Comparison of ENCODE assay signal across 36 cellular contexts in the genomic region with DNA sequence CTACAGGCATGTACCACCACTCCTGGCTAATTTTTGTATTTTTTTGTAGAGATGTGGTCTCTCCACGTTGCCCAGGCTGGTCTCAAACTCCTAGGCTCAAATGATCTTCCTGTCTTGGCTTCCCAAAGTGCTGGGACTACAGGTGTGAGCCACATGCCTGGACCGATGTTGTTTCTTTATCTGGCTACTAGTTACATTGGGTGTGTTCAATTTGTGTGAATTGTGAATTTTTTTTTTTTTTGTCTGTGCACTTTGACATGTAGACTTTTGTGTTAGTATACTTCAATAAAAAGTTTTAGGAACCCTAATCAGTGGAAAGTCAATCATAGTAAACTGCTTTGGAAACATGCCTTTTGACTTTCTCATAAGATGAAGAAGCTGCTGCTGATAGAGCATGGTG. TPM values are rescaled to one million over a fixed set of nuclear protein-coding genes. Genes with fewer than 3 reads are reported as not detected.
"Had no signal": no experiment of that assay in that cellular context is flagged by ENCODE, and none has a peak within 500 bp of the region (broad histone marks: within the 10 kb centered on the region; RNA-seq: fewer than 3 reads in every experiment).

No MANE protein-coding gene starts in this region.

- H3K27me3 Mint-ChIP-seq: activated CD4-positive, alpha-beta memory T cell treated with anti-CD3 and anti-CD28 coated beads for 36 hours; activated CD4-positive, alpha-beta T cell treated with anti-CD3 and anti-CD28 coated beads for 36 hours; activated CD4-positive, alpha-beta T cell treated with anti-CD3 and anti-CD28 coated beads, Interleukin-2, amount 10 ng/mL, durations not matched to agents 24 days and 14 days; activated CD8-positive, alpha-beta memory T cell treated with anti-CD3 and anti-CD28 coated beads, Interleukin-2, amount 10 ng/mL, durations not matched to agents 7 days and 5 days; activated naive CD8-positive, alpha-beta T cell treated with anti-CD3 and anti-CD28 coated beads for 36 hours; activated naive CD8-positive, alpha-beta T cell treated with anti-CD3 and anti-CD28 coated beads, Interleukin-2, amount 50 U/mL, for 24 hours had no signal

- H3K9me3 ChIP-seq: adrenal gland, body of pancreas, colonic mucosa, esophagus squamous epithelium, gastroesophageal sphincter had no signal

- H3K4me3 Mint-ChIP-seq: activated CD4-positive, alpha-beta memory T cell treated with anti-CD3 and anti-CD28 coated beads for 36 hours; activated CD4-positive, alpha-beta T cell treated with anti-CD3 and anti-CD28 coated beads for 36 hours; activated CD4-positive, alpha-beta T cell treated with anti-CD3 and anti-CD28 coated beads, Interleukin-2, amount 10 ng/mL, durations not matched to agents 24 days and 14 days; activated CD8-positive, alpha-beta memory T cell treated with anti-CD3 and anti-CD28 coated beads, Interleukin-2, amount 10 ng/mL, durations not matched to agents 7 days and 5 days; activated CD8-positive, alpha-beta T cell treated with anti-CD3 and anti-CD28 coated beads, Interleukin-2, amount 10 ng/mL, durations not matched to agents 7 days and 5 days; activated naive CD8-positive, alpha-beta T cell treated with anti-CD3 and anti-CD28 coated beads for 36 hours; activated naive CD8-positive, alpha-beta T cell treated with anti-CD3 and anti-CD28 coated beads, Interleukin-2, amount 50 U/mL, for 24 hours had no signal

- H3K4me1 Mint-ChIP-seq: activated CD8-positive, alpha-beta memory T cell treated with anti-CD3 and anti-CD28 coated beads, Interleukin-2, amount 10 ng/mL, durations not matched to agents 7 days and 5 days had no signal

- DNase-seq: activated CD4-positive, alpha-beta memory T cell treated with anti-CD3 and anti-CD28 coated beads for 36 hours; activated CD4-positive, alpha-beta T cell treated with anti-CD3 and anti-CD28 coated beads for 36 hours; activated CD4-positive, CD25-positive, alpha-beta regulatory T cell; activated CD4-positive, CD25-positive, alpha-beta regulatory T cell treated with anti-CD3 and anti-CD28 coated beads, Interleukin-2, amount 50 U/mL, for 72 hours; activated CD8-positive, alpha-beta memory T cell treated with anti-CD3 and anti-CD28 coated beads, Interleukin-2, amount 10 ng/mL, durations not matched to agents 7 days and 5 days; activated CD8-positive, alpha-beta memory T cell treated with anti-CD3 and anti-CD28 coated beads, Interleukin-2, amount 50 U/mL, for 4 hours; activated CD8-positive, alpha-beta T cell treated with anti-CD3 and anti-CD28 coated beads, Interleukin-2, amount 10 ng/mL, durations not matched to agents 7 days and 5 days; activated gamma-delta T cell; activated naive CD4-positive, alpha-beta T cell; activated naive CD4-positive, alpha-beta T cell treated with anti-CD3 and anti-CD28 coated beads, Interleukin-2, amount 50 U/mL, for 16 hours; activated naive CD8-positive, alpha-beta T cell treated with anti-CD3 and anti-CD28 coated beads for 36 hours; activated naive CD8-positive, alpha-beta T cell treated with anti-CD3 and anti-CD28 coated beads, Interleukin-2, amount 50 U/mL, for 24 hours; activated T-cell treated with anti-CD3 and anti-CD28 coated beads, Interleukin-2, amount 50 U/mL, for 48 hours; adrenal gland; amygdala; aorta; body of pancreas; central memory CD4-positive, alpha-beta T cell; cerebellar nuclear complex; colonic mucosa; effector CD8-positive, alpha-beta T cell; esophagus squamous epithelium; foreskin melanocyte; T-helper 1 cell; T-helper 2 cell had no signal

- H3K27ac ChIP-seq: adrenal gland, body of pancreas, cardiac muscle cell, colonic mucosa, epithelial cell of prostate, esophagus squamous epithelium, gastroesophageal sphincter had no signal

- H3K4me3 ChIP-seq: adrenal gland, body of pancreas, cardiac muscle cell, colonic mucosa, esophagus squamous epithelium, gastroesophageal sphincter had no signal

- H3K4me1 ChIP-seq: adrenal gland, colonic mucosa, esophagus squamous epithelium had no signal

- H3K9me3 Mint-ChIP-seq: activated CD4-positive, alpha-beta memory T cell treated with anti-CD3 and anti-CD28 coated beads for 36 hours; activated CD4-positive, alpha-beta T cell treated with anti-CD3 and anti-CD28 coated beads, Interleukin-2, amount 10 ng/mL, durations not matched to agents 24 days and 14 days; activated naive CD8-positive, alpha-beta T cell treated with anti-CD3 and anti-CD28 coated beads for 36 hours; activated naive CD8-positive, alpha-beta T cell treated with anti-CD3 and anti-CD28 coated beads, Interleukin-2, amount 50 U/mL, for 24 hours had no signal

- ATAC-seq: activated CD4-positive, alpha-beta T cell treated with anti-CD3 and anti-CD28 coated beads for 36 hours; activated CD8-positive, alpha-beta memory T cell treated with anti-CD3 and anti-CD28 coated beads, Interleukin-2, amount 10 ng/mL, durations not matched to agents 7 days and 5 days; activated CD8-positive, alpha-beta T cell treated with anti-CD3 and anti-CD28 coated beads, Interleukin-2, amount 10 ng/mL, durations not matched to agents 7 days and 5 days; activated naive CD8-positive, alpha-beta T cell treated with anti-CD3 and anti-CD28 coated beads, Interleukin-2, amount 50 U/mL, for 24 hours; body of pancreas; gastroesophageal sphincter had no signal

- H3K27ac Mint-ChIP-seq: activated CD4-positive, alpha-beta memory T cell treated with anti-CD3 and anti-CD28 coated beads for 36 hours; activated CD4-positive, alpha-beta T cell treated with anti-CD3 and anti-CD28 coated beads, Interleukin-2, amount 10 ng/mL, durations not matched to agents 24 days and 14 days; activated CD8-positive, alpha-beta memory T cell treated with anti-CD3 and anti-CD28 coated beads, Interleukin-2, amount 10 ng/mL, durations not matched to agents 7 days and 5 days; activated CD8-positive, alpha-beta T cell treated with anti-CD3 and anti-CD28 coated beads, Interleukin-2, amount 10 ng/mL, durations not matched to agents 7 days and 5 days; activated naive CD8-positive, alpha-beta T cell treated with anti-CD3 and anti-CD28 coated beads for 36 hours; activated naive CD8-positive, alpha-beta T cell treated with anti-CD3 and anti-CD28 coated beads, Interleukin-2, amount 50 U/mL, for 24 hours had no signal

- H3K27me3 ChIP-seq: adrenal gland, body of pancreas, cardiac muscle cell, colonic mucosa, esophagus squamous epithelium, gastroesophageal sphincter had no signal

RNA-seq across cellular contexts. Expression of gene SLC17A8, which starts 24.0 kb away (rescaled TPM):
- total RNA-seq: activated CD4-positive, alpha-beta memory T cell treated with anti-CD3 and anti-CD28 coated beads for 36 hours; activated CD4-positive, alpha-beta T cell treated with anti-CD3 and anti-CD28 coated beads for 36 hours; activated CD4-positive, alpha-beta T cell treated with anti-CD3 and anti-CD28 coated beads, Interleukin-2, amount 10 ng/mL, durations not matched to agents 24 days and 14 days; activated CD8-positive, alpha-beta memory T cell treated with anti-CD3 and anti-CD28 coated beads for 36 hours; activated CD8-positive, alpha-beta memory T cell treated with anti-CD3 and anti-CD28 coated beads, Interleukin-2, amount 10 ng/mL, durations not matched to agents 7 days and 5 days; activated CD8-positive, alpha-beta T cell treated with anti-CD3 and anti-CD28 coated beads, Interleukin-2, amount 10 ng/mL, durations not matched to agents 7 days and 5 days; activated naive CD8-positive, alpha-beta T cell treated with anti-CD3 and anti-CD28 coated beads for 36 hours; aorta; body of pancreas; cardiac muscle cell; dermis microvascular lymphatic vessel endothelial cell; endothelial cell of umbilical vein; esophagus squamous epithelium; fibroblast of lung; fibroblast of villous mesenchyme; gastroesophageal sphincter; glomerular endothelial cell had no signal
- polyA plus RNA-seq: aorta, cardiac muscle cell, endothelial cell of umbilical vein, esophagus, fibroblast of lung had no signal
